In the genomic region with DNA sequence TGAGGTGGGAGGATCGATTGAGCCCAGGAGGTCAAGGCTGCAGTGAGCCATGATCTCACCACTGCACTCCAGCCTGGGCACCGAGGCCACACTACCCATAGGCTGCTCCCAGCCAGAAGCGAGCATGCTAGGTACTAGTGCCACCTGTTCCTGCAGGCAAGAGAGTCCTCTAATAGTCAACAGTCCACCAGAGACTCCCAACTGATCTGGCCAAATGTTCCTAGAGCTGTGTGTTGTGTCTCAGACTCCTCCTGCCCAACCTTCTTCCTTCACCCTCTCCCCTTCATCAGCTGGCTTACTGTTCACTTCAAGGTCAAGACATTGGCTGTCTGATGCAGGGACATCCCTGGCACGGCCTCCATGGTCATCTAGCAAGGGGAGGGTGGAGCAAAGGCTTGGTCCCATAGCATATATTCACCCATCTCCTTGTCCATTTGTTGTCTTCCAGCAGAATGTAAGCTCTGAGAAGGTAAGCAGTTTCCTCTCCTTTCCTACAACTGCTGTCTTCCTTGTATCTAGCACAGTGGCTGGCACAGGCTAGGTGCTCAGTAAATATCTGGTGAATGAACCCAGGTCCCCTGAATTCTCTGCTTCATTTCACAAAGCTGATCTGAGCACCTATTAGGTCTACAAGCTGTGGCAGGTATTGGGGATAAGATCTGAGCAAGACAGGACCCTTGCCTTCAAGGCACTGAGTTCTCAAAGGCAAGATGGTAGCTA, we compare ENCODE assay signal across 1 cellular context.
TF ChIP-seq lines count a peak whose summit lies in the region.

No MANE protein-coding gene starts in this region.

TF ChIP-seq in K562, 482 proteins besides CTCF, POLR2A, EP300 and RAD21 (continued from another document and continues in another):
- TF ChIP-seq, protein P1, sequence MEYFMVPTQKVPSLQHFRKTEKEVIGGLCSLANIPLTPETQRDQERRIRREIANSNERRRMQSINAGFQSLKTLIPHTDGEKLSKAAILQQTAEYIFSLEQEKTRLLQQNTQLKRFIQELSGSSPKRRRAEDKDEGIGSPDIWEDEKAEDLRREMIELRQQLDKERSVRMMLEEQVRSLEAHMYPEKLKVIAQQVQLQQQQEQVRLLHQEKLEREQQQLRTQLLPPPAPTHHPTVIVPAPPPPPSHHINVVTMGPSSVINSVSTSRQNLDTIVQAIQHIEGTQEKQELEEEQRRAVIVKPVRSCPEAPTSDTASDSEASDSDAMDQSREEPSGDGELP (CRISPR knock-in tag; IDR thresholded peaks at IDR 0.05; ENCODE audit: borderline replicate concordance), result 0 out of 2 replicates have a peak, but pooled peaks have one; percentile 9
- TF ChIP-seq BMI1 (IDR thresholded peaks at IDR 0.05; ENCODE audit: low read length) (no peak), XRCC4 (IDR thresholded peaks at IDR 0.05; ENCODE audit: extremely low read depth, insufficient read depth, insufficient read length) (no peak), NCOA1 (IDR thresholded peaks at IDR 0.05; ENCODE audit: low read depth) (no peak), LARP7 (IDR thresholded peaks at IDR 0.05) (no peak), COPS2 (conservative IDR thresholded peaks at IDR 0.05) (no peak), ZNF644 (tag; IDR thresholded peaks at IDR 0.05; ENCODE audit: low read depth) (no peak), MAZ (CRISPR knock-in tag; conservative IDR thresholded peaks at IDR 0.05 in 1 of 2, IDR thresholded peaks at IDR 0.05 in 1 of 2) (no peak), NCOA2 (IDR thresholded peaks at IDR 0.05; ENCODE audit: partially characterized antibody in 2 of 2) (no peak), SIN3A (IDR thresholded peaks at IDR 0.05; ENCODE audit: borderline replicate concordance in 2 of 2, control insufficient read depth in 1 of 2, low read depth in 2 of 2, low read length in 2 of 2) (peak in 1 of 2 experiments; percentile 28; a peak in 1 of 4 replicates), ATF7 (IDR thresholded peaks at IDR 0.05) (no peak), ZNF785 (CRISPR knock-in tag; IDR thresholded peaks at IDR 0.05) (no peak), PML (IDR thresholded peaks at IDR 0.05; ENCODE audit: low read length) (no peak), ZFPM2 (CRISPR knock-in tag; IDR thresholded peaks at IDR 0.05) (no peak)
- TF ChIP-seq, protein P2, sequence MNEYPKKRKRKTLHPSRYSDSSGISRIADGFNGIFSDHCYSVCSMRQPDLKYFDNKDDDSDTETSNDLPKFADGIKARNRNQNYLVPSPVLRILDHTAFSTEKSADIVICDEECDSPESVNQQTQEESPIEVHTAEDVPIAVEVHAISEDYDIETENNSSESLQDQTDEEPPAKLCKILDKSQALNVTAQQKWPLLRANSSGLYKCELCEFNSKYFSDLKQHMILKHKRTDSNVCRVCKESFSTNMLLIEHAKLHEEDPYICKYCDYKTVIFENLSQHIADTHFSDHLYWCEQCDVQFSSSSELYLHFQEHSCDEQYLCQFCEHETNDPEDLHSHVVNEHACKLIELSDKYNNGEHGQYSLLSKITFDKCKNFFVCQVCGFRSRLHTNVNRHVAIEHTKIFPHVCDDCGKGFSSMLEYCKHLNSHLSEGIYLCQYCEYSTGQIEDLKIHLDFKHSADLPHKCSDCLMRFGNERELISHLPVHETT (CRISPR knock-in tag; conservative IDR thresholded peaks at IDR 0.05 in 1 of 2, IDR thresholded peaks at IDR 0.05 in 1 of 2), result 0 out of 4 replicates have a peak, but pooled peaks of 1 of the 2 experiments have one; percentile 3
- TF ChIP-seq, protein P3, sequence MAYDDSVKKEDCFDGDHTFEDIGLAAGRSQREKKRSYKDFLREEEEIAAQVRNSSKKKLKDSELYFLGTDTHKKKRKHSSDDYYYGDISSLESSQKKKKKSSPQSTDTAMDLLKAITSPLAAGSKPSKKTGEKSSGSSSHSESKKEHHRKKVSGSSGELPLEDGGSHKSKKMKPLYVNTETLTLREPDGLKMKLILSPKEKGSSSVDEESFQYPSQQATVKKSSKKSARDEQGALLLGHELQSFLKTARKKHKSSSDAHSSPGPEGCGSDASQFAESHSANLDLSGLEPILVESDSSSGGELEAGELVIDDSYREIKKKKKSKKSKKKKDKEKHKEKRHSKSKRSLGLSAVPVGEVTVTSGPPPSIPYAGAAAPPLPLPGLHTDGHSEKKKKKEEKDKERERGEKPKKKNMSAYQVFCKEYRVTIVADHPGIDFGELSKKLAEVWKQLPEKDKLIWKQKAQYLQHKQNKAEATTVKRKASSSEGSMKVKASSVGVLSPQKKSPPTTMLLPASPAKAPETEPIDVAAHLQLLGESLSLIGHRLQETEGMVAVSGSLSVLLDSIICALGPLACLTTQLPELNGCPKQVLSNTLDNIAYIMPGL (CRISPR knock-in tag; IDR thresholded peaks at IDR 0.05), result 0 out of 2 replicates have a peak, but pooled peaks have one; percentile 55
- TF ChIP-seq, protein P4, sequence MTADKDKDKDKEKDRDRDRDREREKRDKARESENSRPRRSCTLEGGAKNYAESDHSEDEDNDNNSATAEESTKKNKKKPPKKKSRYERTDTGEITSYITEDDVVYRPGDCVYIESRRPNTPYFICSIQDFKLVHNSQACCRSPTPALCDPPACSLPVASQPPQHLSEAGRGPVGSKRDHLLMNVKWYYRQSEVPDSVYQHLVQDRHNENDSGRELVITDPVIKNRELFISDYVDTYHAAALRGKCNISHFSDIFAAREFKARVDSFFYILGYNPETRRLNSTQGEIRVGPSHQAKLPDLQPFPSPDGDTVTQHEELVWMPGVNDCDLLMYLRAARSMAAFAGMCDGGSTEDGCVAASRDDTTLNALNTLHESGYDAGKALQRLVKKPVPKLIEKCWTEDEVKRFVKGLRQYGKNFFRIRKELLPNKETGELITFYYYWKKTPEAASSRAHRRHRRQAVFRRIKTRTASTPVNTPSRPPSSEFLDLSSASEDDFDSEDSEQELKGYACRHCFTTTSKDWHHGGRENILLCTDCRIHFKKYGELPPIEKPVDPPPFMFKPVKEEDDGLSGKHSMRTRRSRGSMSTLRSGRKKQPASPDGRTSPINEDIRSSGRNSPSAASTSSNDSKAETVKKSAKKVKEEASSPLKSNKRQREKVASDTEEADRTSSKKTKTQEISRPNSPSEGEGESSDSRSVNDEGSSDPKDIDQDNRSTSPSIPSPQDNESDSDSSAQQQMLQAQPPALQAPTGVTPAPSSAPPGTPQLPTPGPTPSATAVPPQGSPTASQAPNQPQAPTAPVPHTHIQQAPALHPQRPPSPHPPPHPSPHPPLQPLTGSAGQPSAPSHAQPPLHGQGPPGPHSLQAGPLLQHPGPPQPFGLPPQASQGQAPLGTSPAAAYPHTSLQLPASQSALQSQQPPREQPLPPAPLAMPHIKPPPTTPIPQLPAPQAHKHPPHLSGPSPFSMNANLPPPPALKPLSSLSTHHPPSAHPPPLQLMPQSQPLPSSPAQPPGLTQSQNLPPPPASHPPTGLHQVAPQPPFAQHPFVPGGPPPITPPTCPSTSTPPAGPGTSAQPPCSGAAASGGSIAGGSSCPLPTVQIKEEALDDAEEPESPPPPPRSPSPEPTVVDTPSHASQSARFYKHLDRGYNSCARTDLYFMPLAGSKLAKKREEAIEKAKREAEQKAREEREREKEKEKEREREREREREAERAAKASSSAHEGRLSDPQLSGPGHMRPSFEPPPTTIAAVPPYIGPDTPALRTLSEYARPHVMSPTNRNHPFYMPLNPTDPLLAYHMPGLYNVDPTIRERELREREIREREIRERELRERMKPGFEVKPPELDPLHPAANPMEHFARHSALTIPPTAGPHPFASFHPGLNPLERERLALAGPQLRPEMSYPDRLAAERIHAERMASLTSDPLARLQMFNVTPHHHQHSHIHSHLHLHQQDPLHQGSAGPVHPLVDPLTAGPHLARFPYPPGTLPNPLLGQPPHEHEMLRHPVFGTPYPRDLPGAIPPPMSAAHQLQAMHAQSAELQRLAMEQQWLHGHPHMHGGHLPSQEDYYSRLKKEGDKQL (CRISPR knock-in tag; IDR thresholded peaks at IDR 0.05; ENCODE audit: borderline replicate concordance), result 0 out of 2 replicates have a peak, but pooled peaks have one; percentile 43
- TF ChIP-seq, protein P5, sequence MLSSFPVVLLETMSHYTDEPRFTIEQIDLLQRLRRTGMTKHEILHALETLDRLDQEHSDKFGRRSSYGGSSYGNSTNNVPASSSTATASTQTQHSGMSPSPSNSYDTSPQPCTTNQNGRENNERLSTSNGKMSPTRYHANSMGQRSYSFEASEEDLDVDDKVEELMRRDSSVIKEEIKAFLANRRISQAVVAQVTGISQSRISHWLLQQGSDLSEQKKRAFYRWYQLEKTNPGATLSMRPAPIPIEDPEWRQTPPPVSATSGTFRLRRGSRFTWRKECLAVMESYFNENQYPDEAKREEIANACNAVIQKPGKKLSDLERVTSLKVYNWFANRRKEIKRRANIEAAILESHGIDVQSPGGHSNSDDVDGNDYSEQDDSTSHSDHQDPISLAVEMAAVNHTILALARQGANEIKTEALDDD (IDR thresholded peaks at IDR 0.05), result no peak
- TF ChIP-seq, protein P6, sequence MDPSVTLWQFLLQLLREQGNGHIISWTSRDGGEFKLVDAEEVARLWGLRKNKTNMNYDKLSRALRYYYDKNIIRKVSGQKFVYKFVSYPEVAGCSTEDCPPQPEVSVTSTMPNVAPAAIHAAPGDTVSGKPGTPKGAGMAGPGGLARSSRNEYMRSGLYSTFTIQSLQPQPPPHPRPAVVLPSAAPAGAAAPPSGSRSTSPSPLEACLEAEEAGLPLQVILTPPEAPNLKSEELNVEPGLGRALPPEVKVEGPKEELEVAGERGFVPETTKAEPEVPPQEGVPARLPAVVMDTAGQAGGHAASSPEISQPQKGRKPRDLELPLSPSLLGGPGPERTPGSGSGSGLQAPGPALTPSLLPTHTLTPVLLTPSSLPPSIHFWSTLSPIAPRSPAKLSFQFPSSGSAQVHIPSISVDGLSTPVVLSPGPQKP (CRISPR knock-in tag; IDR thresholded peaks at IDR 0.05), result no peak
- TF ChIP-seq, protein P7, sequence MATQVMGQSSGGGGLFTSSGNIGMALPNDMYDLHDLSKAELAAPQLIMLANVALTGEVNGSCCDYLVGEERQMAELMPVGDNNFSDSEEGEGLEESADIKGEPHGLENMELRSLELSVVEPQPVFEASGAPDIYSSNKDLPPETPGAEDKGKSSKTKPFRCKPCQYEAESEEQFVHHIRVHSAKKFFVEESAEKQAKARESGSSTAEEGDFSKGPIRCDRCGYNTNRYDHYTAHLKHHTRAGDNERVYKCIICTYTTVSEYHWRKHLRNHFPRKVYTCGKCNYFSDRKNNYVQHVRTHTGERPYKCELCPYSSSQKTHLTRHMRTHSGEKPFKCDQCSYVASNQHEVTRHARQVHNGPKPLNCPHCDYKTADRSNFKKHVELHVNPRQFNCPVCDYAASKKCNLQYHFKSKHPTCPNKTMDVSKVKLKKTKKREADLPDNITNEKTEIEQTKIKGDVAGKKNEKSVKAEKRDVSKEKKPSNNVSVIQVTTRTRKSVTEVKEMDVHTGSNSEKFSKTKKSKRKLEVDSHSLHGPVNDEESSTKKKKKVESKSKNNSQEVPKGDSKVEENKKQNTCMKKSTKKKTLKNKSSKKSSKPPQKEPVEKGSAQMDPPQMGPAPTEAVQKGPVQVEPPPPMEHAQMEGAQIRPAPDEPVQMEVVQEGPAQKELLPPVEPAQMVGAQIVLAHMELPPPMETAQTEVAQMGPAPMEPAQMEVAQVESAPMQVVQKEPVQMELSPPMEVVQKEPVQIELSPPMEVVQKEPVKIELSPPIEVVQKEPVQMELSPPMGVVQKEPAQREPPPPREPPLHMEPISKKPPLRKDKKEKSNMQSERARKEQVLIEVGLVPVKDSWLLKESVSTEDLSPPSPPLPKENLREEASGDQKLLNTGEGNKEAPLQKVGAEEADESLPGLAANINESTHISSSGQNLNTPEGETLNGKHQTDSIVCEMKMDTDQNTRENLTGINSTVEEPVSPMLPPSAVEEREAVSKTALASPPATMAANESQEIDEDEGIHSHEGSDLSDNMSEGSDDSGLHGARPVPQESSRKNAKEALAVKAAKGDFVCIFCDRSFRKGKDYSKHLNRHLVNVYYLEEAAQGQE (CRISPR knock-in tag; IDR thresholded peaks at IDR 0.05; ENCODE audit: low read depth), result no peak
- TF ChIP-seq, protein P8, sequence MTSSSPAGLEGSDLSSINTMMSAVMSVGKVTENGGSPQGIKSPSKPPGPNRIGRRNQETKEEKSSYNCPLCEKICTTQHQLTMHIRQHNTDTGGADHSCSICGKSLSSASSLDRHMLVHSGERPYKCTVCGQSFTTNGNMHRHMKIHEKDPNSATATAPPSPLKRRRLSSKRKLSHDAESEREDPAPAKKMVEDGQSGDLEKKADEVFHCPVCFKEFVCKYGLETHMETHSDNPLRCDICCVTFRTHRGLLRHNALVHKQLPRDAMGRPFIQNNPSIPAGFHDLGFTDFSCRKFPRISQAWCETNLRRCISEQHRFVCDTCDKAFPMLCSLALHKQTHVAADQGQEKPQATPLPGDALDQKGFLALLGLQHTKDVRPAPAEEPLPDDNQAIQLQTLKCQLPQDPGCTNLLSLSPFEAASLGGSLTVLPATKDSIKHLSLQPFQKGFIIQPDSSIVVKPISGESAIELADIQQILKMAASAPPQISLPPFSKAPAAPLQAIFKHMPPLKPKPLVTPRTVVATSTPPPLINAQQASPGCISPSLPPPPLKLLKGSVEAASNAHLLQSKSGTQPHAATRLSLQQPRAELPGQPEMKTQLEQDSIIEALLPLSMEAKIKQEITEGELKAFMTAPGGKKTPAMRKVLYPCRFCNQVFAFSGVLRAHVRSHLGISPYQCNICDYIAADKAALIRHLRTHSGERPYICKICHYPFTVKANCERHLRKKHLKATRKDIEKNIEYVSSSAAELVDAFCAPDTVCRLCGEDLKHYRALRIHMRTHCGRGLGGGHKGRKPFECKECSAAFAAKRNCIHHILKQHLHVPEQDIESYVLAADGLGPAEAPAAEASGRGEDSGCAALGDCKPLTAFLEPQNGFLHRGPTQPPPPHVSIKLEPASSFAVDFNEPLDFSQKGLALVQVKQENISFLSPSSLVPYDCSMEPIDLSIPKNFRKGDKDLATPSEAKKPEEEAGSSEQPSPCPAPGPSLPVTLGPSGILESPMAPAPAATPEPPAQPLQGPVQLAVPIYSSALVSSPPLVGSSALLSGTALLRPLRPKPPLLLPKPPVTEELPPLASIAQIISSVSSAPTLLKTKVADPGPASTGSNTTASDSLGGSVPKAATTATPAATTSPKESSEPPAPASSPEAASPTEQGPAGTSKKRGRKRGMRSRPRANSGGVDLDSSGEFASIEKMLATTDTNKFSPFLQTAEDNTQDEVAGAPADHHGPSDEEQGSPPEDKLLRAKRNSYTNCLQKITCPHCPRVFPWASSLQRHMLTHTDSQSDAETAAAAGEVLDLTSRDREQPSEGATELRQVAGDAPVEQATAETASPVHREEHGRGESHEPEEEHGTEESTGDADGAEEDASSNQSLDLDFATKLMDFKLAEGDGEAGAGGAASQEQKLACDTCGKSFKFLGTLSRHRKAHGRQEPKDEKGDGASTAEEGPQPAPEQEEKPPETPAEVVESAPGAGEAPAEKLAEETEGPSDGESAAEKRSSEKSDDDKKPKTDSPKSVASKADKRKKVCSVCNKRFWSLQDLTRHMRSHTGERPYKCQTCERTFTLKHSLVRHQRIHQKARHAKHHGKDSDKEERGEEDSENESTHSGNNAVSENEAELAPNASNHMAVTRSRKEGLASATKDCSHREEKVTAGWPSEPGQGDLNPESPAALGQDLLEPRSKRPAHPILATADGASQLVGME (CRISPR knock-in tag; IDR thresholded peaks at IDR 0.05), result no peak
- TF ChIP-seq, protein P9, sequence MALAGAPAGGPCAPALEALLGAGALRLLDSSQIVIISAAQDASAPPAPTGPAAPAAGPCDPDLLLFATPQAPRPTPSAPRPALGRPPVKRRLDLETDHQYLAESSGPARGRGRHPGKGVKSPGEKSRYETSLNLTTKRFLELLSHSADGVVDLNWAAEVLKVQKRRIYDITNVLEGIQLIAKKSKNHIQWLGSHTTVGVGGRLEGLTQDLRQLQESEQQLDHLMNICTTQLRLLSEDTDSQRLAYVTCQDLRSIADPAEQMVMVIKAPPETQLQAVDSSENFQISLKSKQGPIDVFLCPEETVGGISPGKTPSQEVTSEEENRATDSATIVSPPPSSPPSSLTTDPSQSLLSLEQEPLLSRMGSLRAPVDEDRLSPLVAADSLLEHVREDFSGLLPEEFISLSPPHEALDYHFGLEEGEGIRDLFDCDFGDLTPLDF (CRISPR knock-in tag; IDR thresholded peaks at IDR 0.05), result peak; percentile 53; the same call in 1 of the 2 replicates
- TF ChIP-seq, protein P10, sequence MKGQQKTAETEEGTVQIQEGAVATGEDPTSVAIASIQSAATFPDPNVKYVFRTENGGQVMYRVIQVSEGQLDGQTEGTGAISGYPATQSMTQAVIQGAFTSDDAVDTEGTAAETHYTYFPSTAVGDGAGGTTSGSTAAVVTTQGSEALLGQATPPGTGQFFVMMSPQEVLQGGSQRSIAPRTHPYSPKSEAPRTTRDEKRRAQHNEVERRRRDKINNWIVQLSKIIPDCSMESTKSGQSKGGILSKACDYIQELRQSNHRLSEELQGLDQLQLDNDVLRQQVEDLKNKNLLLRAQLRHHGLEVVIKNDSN (CRISPR knock-in tag; IDR thresholded peaks at IDR 0.05), result peak; percentile 3; the same call in 1 of the 2 replicates
